ENCODE assay signal across 8 cellular contexts in genomic region chr16:70523621-70524405, GRCh38. TPM values are rescaled to one million over a fixed set of nuclear protein-coding genes. Genes with fewer than 3 reads are reported as not detected.
DNase-seq lines count a peak whose midpoint lies in the region; ATAC-seq and TF ChIP-seq lines count a peak whose summit lies in the region.

Gene SF3B3 (plus strand): TSS chr16:70523816. CDS start chr16:70526657, 2,841 bp downstream.

- ATAC-seq in GM18517 (IDR thresholded peaks at IDR 0.05; ENCODE audit: unreplicated experiment) (peak; percentile 57), HG03342 (IDR thresholded peaks at IDR 0.05; ENCODE audit: unreplicated experiment) (peak; percentile 50), lower lobe of right lung (peak; percentile 89 to 92)

- DNase-seq in A172 (ENCODE audit: low spot score), result peak; percentile 71
- DNase-seq in NCI-H526 (lab: John Stamatoyannopoulos, UW), result peak; percentile 55 to 77
- peak; percentile 73 for DNase-seq in activated CD4-positive, alpha-beta T cell treated with anti-CD3 and anti-CD28 coated beads, Interleukin-2, amount 50 U/mL, for 1 hour
- peak; percentile 77 for DNase-seq in lower lobe of right lung
- DNase-seq in stimulated activated CD4-positive, alpha-beta T cell treated with anti-CD3 and anti-CD28 coated beads, TNF-alpha, amount 100 ng/mL, for 4 hours (ENCODE audit: low read depth in 3 of 3), result peak; percentile 49 to 62 (median 54)

- H3K9me3 ChIP-seq in ectodermal cell (ENCODE audit: control insufficient read depth, low read length) (no peaks in the 10 kb centered on the region), lower lobe of right lung (no peaks in the 10 kb centered on the region)

- H3K27me3 ChIP-seq in ectodermal cell (ENCODE audit: control insufficient read depth, insufficient read depth, low read length, poor library complexity, severe bottlenecking), result no peaks in the 10 kb centered on the region
- H3K27me3 ChIP-seq in lower lobe of right lung (ENCODE audit: low read depth), result no peaks in the 10 kb centered on the region

- peaks cover 9% of the 10 kb centered on the region for H3K36me3 ChIP-seq in ectodermal cell (ENCODE audit: control insufficient read depth, insufficient read depth, low read length)
- H3K36me3 ChIP-seq in lower lobe of right lung, result peaks cover 29% of the 10 kb centered on the region

- no peak for TF ChIP-seq CTCF in lower lobe of right lung (IDR thresholded peaks at IDR 0.05)

- whole genome bisulfite sequencing in ectodermal cell, 2 experiments, result 0% methylated on average over 34 of the region's 35 CpGs

- intact Hi-C loops in lower lobe of right lung (cut with DNase I), result no loop called here

- H3K4me1 ChIP-seq in ectodermal cell (ENCODE audit: control insufficient read depth, insufficient read depth, low read length), result peaks cover 20% of the 10 kb centered on the region
- peaks cover 52% of the 10 kb centered on the region for H3K4me1 ChIP-seq in lower lobe of right lung

- H3K4me3 ChIP-seq in ectodermal cell (ENCODE audit: insufficient read depth, low read depth, low read length) (peak within 1 kb of the TSS; percentile 93), lower lobe of right lung (peak within 1 kb of the TSS; percentile 83)

- peak within 1 kb of the TSS; percentile 91 for H3K27ac ChIP-seq in ectodermal cell (ENCODE audit: insufficient read depth, low read depth, low read length, poor library complexity, severe bottlenecking)
- H3K27ac ChIP-seq in lower lobe of right lung, result peak within 1 kb of the TSS; percentile 83

RNA-seq across cellular contexts. Expression of gene SF3B3, which starts in this region (rescaled TPM):
- 146 and 176 TPM in 2 replicates for total RNA-seq in A172 (2014; rRNA removed; shearing (Covaris generic))
- 398 TPM for polyA plus RNA-seq in ectodermal cell (2013, experiment 1 of 4)
- 385 TPM for polyA plus RNA-seq in ectodermal cell (2013, experiment 2 of 4)
- 227 TPM for polyA plus RNA-seq in ectodermal cell (2013, experiment 3 of 4)
- polyA plus RNA-seq in ectodermal cell (2013, experiment 4 of 4), result 248 TPM
- total RNA-seq in lower lobe of right lung, result 176 TPM

Comparison
In these comparisons a context has a peak if more than half of its experiments do, and no peak if none do; other contexts are left out.
1. Peak in every context shown above with its lines: DNase-seq, ATAC-seq, H3K4me3 ChIP-seq and H3K27ac ChIP-seq.